Comparison of ENCODE assay signal across 18 cellular contexts in genomic region chr19:49932041-49932451, GRCh38. TPM values are rescaled to one million over a fixed set of nuclear protein-coding genes. Genes with fewer than 3 reads are reported as not detected.
DNase-seq lines count a peak whose midpoint lies in the region; ATAC-seq and TF ChIP-seq lines count a peak whose summit lies in the region.
"Had no signal": no experiment of that assay in that cellular context is flagged by ENCODE, and none has a peak within 500 bp of the region (broad histone marks: within the 10 kb centered on the region; RNA-seq: fewer than 3 reads in every experiment).

No MANE protein-coding gene starts in this region.

- no peak for ATAC-seq in activated naive CD4-positive, alpha-beta T cell treated with anti-CD3 and anti-CD28 coated beads, Interleukin-2, amount 50 U/mL, for 72 hours
- ATAC-seq in RWPE2 (ENCODE audit: low read depth), result peak; percentile 72
- ATAC-seq in stimulated activated memory B cell treated with anti-CD40 and anti-IgM and Interleukin-4, amounts not matched to agents 10 μg/mL and 1 μg/mL and 100 μg/mL, for 72 hours, result no peak
- ATAC-seq in GM21423 (IDR thresholded peaks at IDR 0.05; ENCODE audit: unreplicated experiment), result no peak
- no peak for ATAC-seq in GM18505 (IDR thresholded peaks at IDR 0.05; ENCODE audit: unreplicated experiment)
- ATAC-seq: gastroesophageal sphincter had no signal

- CTCF ChIA-PET in activated naive CD4-positive, alpha-beta T cell treated with anti-CD3 and anti-CD28 coated beads, Interleukin-2, amount 10 ng/mL, durations not matched to agents 7 days and 5 days (lab: Charles Lee), result no interaction called here

- H3K4me3 ChIP-seq in RWPE2 (ENCODE audit: severe bottlenecking) (no peak overlapping the region), epithelial cell of esophagus (ENCODE audit: low read length) (no peak overlapping the region), Karpas-422 (ENCODE audit: low read length) (no peak overlapping the region)
- H3K4me3 ChIP-seq: gastroesophageal sphincter, testis had no signal

- no peaks in the 10 kb centered on the region for H3K9me2 ChIP-seq in Karpas-422 (replicated peaks; ENCODE audit: insufficient read depth, low read length)

- H3K9ac ChIP-seq in Karpas-422 (ENCODE audit: low read length), result no peak overlapping the region

- no peak for DNase-seq in activated naive CD4-positive, alpha-beta T cell treated with anti-CD3 and anti-CD28 coated beads, Interleukin-2, amount 10 ng/mL, durations not matched to agents 7 days and 5 days
- DNase-seq in activated naive CD4-positive, alpha-beta T cell treated with anti-CD3 and anti-CD28 coated beads, Interleukin-2, amount 50 U/mL, for 72 hours (ENCODE audit: low spot score in 2 of 2), result no peak
- DNase-seq in RWPE2 (ENCODE audit: low spot score), result no peak
- DNase-seq in epithelial cell of esophagus (ENCODE audit: low read depth), result peak; percentile 93
- DNase-seq in Karpas-422, result no peak
- DNase-seq: activated T-cell treated with anti-CD3 and anti-CD28 coated beads for 4 hours, brain microvascular endothelial cell, endodermal cell, HCEC 1CT, NCI-H187 treated with DMSO at 0.1 percent for 48 hours, NCI-H82, testis, WERI-Rb-1 had no signal

- H2AFZ ChIP-seq in Karpas-422 (ENCODE audit: low read length), result no peak overlapping the region

- H3K27me3 ChIP-seq in RWPE2 (ENCODE audit: insufficient read depth, poor library complexity, severe bottlenecking) (no peaks in the 10 kb centered on the region), Karpas-422 (ENCODE audit: low read length) (no peaks in the 10 kb centered on the region)
- H3K27me3 ChIP-seq: brain microvascular endothelial cell, gastroesophageal sphincter, testis had no signal

- H3K27ac Mint-ChIP-seq in activated naive CD4-positive, alpha-beta T cell treated with anti-CD3 and anti-CD28 coated beads, Interleukin-2, amount 10 ng/mL, durations not matched to agents 7 days and 5 days, result peak overlapping the region; percentile 16
- no peak overlapping the region for H3K27ac Mint-ChIP-seq in activated naive CD4-positive, alpha-beta T cell treated with anti-CD3 and anti-CD28 coated beads, Interleukin-2, amount 50 U/mL, for 72 hours
- no peak overlapping the region for H3K27ac Mint-ChIP-seq in stimulated activated memory B cell treated with anti-CD40 and anti-IgM and Interleukin-4, amounts not matched to agents 10 μg/mL and 1 μg/mL and 100 μg/mL, for 72 hours
- H3K27ac Mint-ChIP-seq: endodermal cell had no signal

- no peak for TF ChIP-seq POLR2A in GM18505 (IDR thresholded peaks at IDR 0.05; ENCODE audit: borderline replicate concordance, extremely low read depth, insufficient read depth, insufficient read length)

- peaks cover 55% of the 10 kb centered on the region for H3K27me3 Mint-ChIP-seq in activated naive CD4-positive, alpha-beta T cell treated with anti-CD3 and anti-CD28 coated beads, Interleukin-2, amount 10 ng/mL, durations not matched to agents 7 days and 5 days
- no peaks in the 10 kb centered on the region for H3K27me3 Mint-ChIP-seq in stimulated activated memory B cell treated with anti-CD40 and anti-IgM and Interleukin-4, amounts not matched to agents 10 μg/mL and 1 μg/mL and 100 μg/mL, for 72 hours

- H3K4me3 Mint-ChIP-seq in activated naive CD4-positive, alpha-beta T cell treated with anti-CD3 and anti-CD28 coated beads, Interleukin-2, amount 10 ng/mL, durations not matched to agents 7 days and 5 days, result peak overlapping the region; percentile 2
- peak overlapping the region; percentile 22 for H3K4me3 Mint-ChIP-seq in stimulated activated memory B cell treated with anti-CD40 and anti-IgM and Interleukin-4, amounts not matched to agents 10 μg/mL and 1 μg/mL and 100 μg/mL, for 72 hours
- H3K4me3 Mint-ChIP-seq: endodermal cell had no signal

- H3K4me2 ChIP-seq in Karpas-422 (ENCODE audit: low read depth, low read length, poor library complexity, severe bottlenecking), result no peak overlapping the region

- no peaks in the 10 kb centered on the region for H3K9me3 ChIP-seq in RWPE2 (ENCODE audit: severe bottlenecking)
- no peaks in the 10 kb centered on the region for H3K9me3 ChIP-seq in Karpas-422 (ENCODE audit: low read length)
- H3K9me3 ChIP-seq: gastroesophageal sphincter, testis had no signal

- H3K27ac ChIP-seq in RWPE2 (ENCODE audit: poor library complexity, severe bottlenecking) (peak overlapping the region; percentile 78), Karpas-422 (ENCODE audit: low read length) (no peak overlapping the region)
- H3K27ac ChIP-seq: brain microvascular endothelial cell, gastroesophageal sphincter, testis, WERI-Rb-1 had no signal

- H4K20me1 ChIP-seq in Karpas-422 (ENCODE audit: insufficient read depth, low read depth, low read length), result peaks cover 37% of the 10 kb centered on the region

- peaks cover 20% of the 10 kb centered on the region for H3K36me3 ChIP-seq in RWPE2 (ENCODE audit: low read depth)
- peaks cover 46% of the 10 kb centered on the region for H3K36me3 ChIP-seq in Karpas-422 (ENCODE audit: insufficient read depth, low read length)

- peaks cover 62% of the 10 kb centered on the region for H3K4me1 Mint-ChIP-seq in activated naive CD4-positive, alpha-beta T cell treated with anti-CD3 and anti-CD28 coated beads, Interleukin-2, amount 10 ng/mL, durations not matched to agents 7 days and 5 days
- H3K4me1 Mint-ChIP-seq in stimulated activated memory B cell treated with anti-CD40 and anti-IgM and Interleukin-4, amounts not matched to agents 10 μg/mL and 1 μg/mL and 100 μg/mL, for 72 hours, result peaks cover 48% of the 10 kb centered on the region

- H3K4me1 ChIP-seq in RWPE2 (ENCODE audit: insufficient read depth, poor library complexity, severe bottlenecking) (peaks cover 11% of the 10 kb centered on the region), Karpas-422 (ENCODE audit: low read length) (peaks cover 34% of the 10 kb centered on the region)

- peaks cover 31% of the 10 kb centered on the region for H3K36me3 Mint-ChIP-seq in activated naive CD4-positive, alpha-beta T cell treated with anti-CD3 and anti-CD28 coated beads, Interleukin-2, amount 10 ng/mL, durations not matched to agents 7 days and 5 days
- peaks cover 33 to 50% of the 10 kb centered on the region in 2 donors for H3K36me3 Mint-ChIP-seq in activated naive CD4-positive, alpha-beta T cell treated with anti-CD3 and anti-CD28 coated beads, Interleukin-2, amount 50 U/mL, for 72 hours
- H3K36me3 Mint-ChIP-seq in stimulated activated memory B cell treated with anti-CD40 and anti-IgM and Interleukin-4, amounts not matched to agents 10 μg/mL and 1 μg/mL and 100 μg/mL, for 72 hours, result peaks cover 59% of the 10 kb centered on the region

- TF ChIP-seq CTCF in RWPE2 (IDR thresholded peaks at IDR 0.05; ENCODE audit: poor library complexity, severe bottlenecking) (no peak), epithelial cell of esophagus (IDR thresholded peaks at IDR 0.05; ENCODE audit: insufficient read depth, low read depth, low read length, missing control alignments) (no peak)

- peaks cover 41% of the 10 kb centered on the region for H3K79me2 ChIP-seq in Karpas-422 (ENCODE audit: low read length)

- peaks cover 5% of the 10 kb centered on the region for H3K9me3 Mint-ChIP-seq in activated naive CD4-positive, alpha-beta T cell treated with anti-CD3 and anti-CD28 coated beads, Interleukin-2, amount 10 ng/mL, durations not matched to agents 7 days and 5 days
- H3K9me3 Mint-ChIP-seq in activated naive CD4-positive, alpha-beta T cell treated with anti-CD3 and anti-CD28 coated beads, Interleukin-2, amount 50 U/mL, for 72 hours, result peaks cover 9 to 15% of the 10 kb centered on the region in 2 donors
- H3K9me3 Mint-ChIP-seq in stimulated activated memory B cell treated with anti-CD40 and anti-IgM and Interleukin-4, amounts not matched to agents 10 μg/mL and 1 μg/mL and 100 μg/mL, for 72 hours, result peaks cover 8% of the 10 kb centered on the region
- H3K9me3 Mint-ChIP-seq: endodermal cell had no signal

RNA-seq across cellular contexts. Expression of gene NUP62, which starts 2.7 kb away (rescaled TPM):
- 100 to 1,000 TPM in 1 of 2 donors, 10 to 100 TPM in 1; 82.5 to 109 TPM for total RNA-seq in activated naive CD4-positive, alpha-beta T cell treated with anti-CD3 and anti-CD28 coated beads, Interleukin-2, amount 50 U/mL, for 72 hours
- 35.0 and 37.9 TPM in 2 replicates for total RNA-seq in Karpas-422 (2014; rRNA removed; shearing (Covaris generic); ENCODE audit: low replicate concordance)

RNA-seq across cellular contexts. Expression of gene ATF5, which starts 3.0 kb away (rescaled TPM):
- 10 to 100 TPM in 1 of 2 donors, 1 to 10 TPM in 1; 7.7 to 13.2 TPM for total RNA-seq in activated naive CD4-positive, alpha-beta T cell treated with anti-CD3 and anti-CD28 coated beads, Interleukin-2, amount 50 U/mL, for 72 hours
- total RNA-seq in Karpas-422 (2014; rRNA removed; shearing (Covaris generic); ENCODE audit: low replicate concordance), result 454 and 537 TPM in 2 replicates

RNA-seq across cellular contexts. Expression of gene SIGLEC11, which starts 28.9 kb away (rescaled TPM):
- not detected for total RNA-seq in activated naive CD4-positive, alpha-beta T cell treated with anti-CD3 and anti-CD28 coated beads, Interleukin-2, amount 50 U/mL, for 72 hours
- 0.87 TPM in 1 of 2 replicates, not detected in the other for total RNA-seq in Karpas-422 (2014; rRNA removed; shearing (Covaris generic); ENCODE audit: low replicate concordance)
- total RNA-seq: endodermal cell, SK-MEL-5 had no signal

RNA-seq across cellular contexts. Expression of gene IL4I1, which starts 35.4 kb away (rescaled TPM):
- 10 to 100 TPM in 1 of 2 donors, 1 to 10 TPM in 1; 6.3 to 11.1 TPM for total RNA-seq in activated naive CD4-positive, alpha-beta T cell treated with anti-CD3 and anti-CD28 coated beads, Interleukin-2, amount 50 U/mL, for 72 hours
- total RNA-seq in Karpas-422 (2014; rRNA removed; shearing (Covaris generic); ENCODE audit: low replicate concordance), result not detected in 2 replicates
- total RNA-seq: SK-MEL-5 had no signal

RNA-seq across cellular contexts. Expression of gene TBC1D17, which starts 54.5 kb away (rescaled TPM):
- total RNA-seq in activated naive CD4-positive, alpha-beta T cell treated with anti-CD3 and anti-CD28 coated beads, Interleukin-2, amount 50 U/mL, for 72 hours, result 10 to 100 TPM; 28.8 to 53.0 TPM
- 13.6 and 17.8 TPM in 2 replicates for total RNA-seq in Karpas-422 (2014; rRNA removed; shearing (Covaris generic); ENCODE audit: low replicate concordance)

Comparison
In these comparisons a context has a peak if more than half of its experiments do, and no peak if none do; other contexts are left out.
1. RNA of gene ATF5, which starts 3.0 kb away (total RNA-seq): 454 to 537 TPM in Karpas-422; 7.7 to 13.2 TPM in activated naive CD4-positive, alpha-beta T cell treated with anti-CD3 and anti-CD28 coated beads, Interleukin-2, amount 50 U/mL, for 72 hours; every median in the first group is over 10 times any median in the second.